ENCODE assay signal across 1 cellular context in genomic region chr2:26347286-26347865, GRCh38.
TF ChIP-seq lines count a peak whose summit lies in the region.

No MANE protein-coding gene starts in this region.

TF ChIP-seq in K562, 482 proteins besides CTCF, POLR2A, EP300 and RAD21:
- TF ChIP-seq MLLT1 (IDR thresholded peaks at IDR 0.05) (0 out of 4 replicates have a peak, but pooled peaks of 1 of the 2 experiments have one; percentile 1), PRMT5 (CRISPR knock-in tag; IDR thresholded peaks at IDR 0.05) (no peak), GABPB1 (CRISPR knock-in tag; IDR thresholded peaks at IDR 0.05) (no peak), TBL1XR1 (IDR thresholded peaks at IDR 0.05; ENCODE audit: low read length in 2 of 2) (0 out of 4 replicates have a peak, but pooled peaks of 1 of the 2 experiments have one; percentile 17), HMBOX1 (IDR thresholded peaks at IDR 0.05) (0 out of 2 replicates have a peak, but pooled peaks have one; percentile 14)
